ENCODE assay signal across 10 cellular contexts in genomic region chr11:63508009-63508408, GRCh38. TPM values are rescaled to one million over a fixed set of nuclear protein-coding genes. Genes with fewer than 3 reads are reported as not detected.
DNase-seq lines count a peak whose midpoint lies in the region; ATAC-seq and TF ChIP-seq lines count a peak whose summit lies in the region.
"Had no signal": no experiment of that assay in that cellular context is flagged by ENCODE, and none has a peak within 500 bp of the region (broad histone marks: within the 10 kb centered on the region; RNA-seq: fewer than 3 reads in every experiment).

No MANE protein-coding gene starts in this region.

- DNase-seq in NCI-H146 (lab: John Stamatoyannopoulos, UW): peak; percentile 38
- DNase-seq in NCI-H146 treated with DMSO at 0.1 percent for 48 hours (lab: John Stamatoyannopoulos, UW; ENCODE audit: unreplicated experiment): no peak
- DNase-seq in NB4 (ENCODE audit: low read depth): peak; percentile 89
- no peak for DNase-seq in chondrocyte (ENCODE audit: low spot score)
- peak; percentile 86 for DNase-seq in myocyte (ENCODE audit: low read depth)

- peak overlapping the region; percentile 92 for H3K4me3 ChIP-seq in NB4 (ENCODE audit: low read depth, low read length)

- TF ChIP-seq POLR2A in NB4 (IDR thresholded peaks at IDR 0.05; ENCODE audit: extremely low read depth, insufficient read length): no peak

- H3K27me3 Mint-ChIP-seq in chondrocyte (ENCODE audit: low read depth): no peaks in the 10 kb centered on the region

- H3K27ac Mint-ChIP-seq in chondrocyte (ENCODE audit: unreplicated experiment): no peak overlapping the region

- ATAC-seq in HG02884 (IDR thresholded peaks at IDR 0.05; ENCODE audit: unreplicated experiment): no peak
- ATAC-seq in HG03469 (IDR thresholded peaks at IDR 0.05; ENCODE audit: unreplicated experiment): no peak
- ATAC-seq in HG03135 (IDR thresholded peaks at IDR 0.05; ENCODE audit: unreplicated experiment): no peak

- H3K4me1 Mint-ChIP-seq in chondrocyte (ENCODE audit: low read depth): peaks cover 11% of the 10 kb centered on the region

- no peaks in the 10 kb centered on the region for H3K36me3 Mint-ChIP-seq in chondrocyte (ENCODE audit: low read depth)

- H3K9me3 Mint-ChIP-seq in chondrocyte (ENCODE audit: low read depth): no peaks in the 10 kb centered on the region

- TF ChIP-seq CTCF in NB4 (IDR thresholded peaks at IDR 0.05; ENCODE audit: low read depth, low read length): peak; percentile 95
- TF ChIP-seq CTCF in chondrocyte (IDR thresholded peaks at IDR 0.05): peak; percentile 58

- H3K4me3 Mint-ChIP-seq in chondrocyte (ENCODE audit: unreplicated experiment): no peak overlapping the region

RNA-seq across cellular contexts. Expression of gene LGALS12, which starts 2.1 kb away (rescaled TPM):
- not detected in 3 replicates for total RNA-seq in chondrocyte
- 0.08 and 0.16 TPM in 2 replicates for total RNA-seq in myocyte
- polyA plus RNA-seq in myocyte (2012): 0.06 TPM
- polyA plus RNA-seq: neural cell had no signal

RNA-seq across cellular contexts. Expression of gene PLAAT5, which starts 17.0 kb away (rescaled TPM):
- total RNA-seq in chondrocyte (0.10 TPM in 1 of 3 replicates, not detected in the others), myocyte (0.52 and 2.8 TPM in 2 replicates)
- 0.33 TPM for polyA plus RNA-seq in myocyte (2012)
- total RNA-seq: T-helper 2 cell treated with Interferon-gamma antibody and Interleukin-4, amounts not matched to agents 100 ng/mL and 5 ng/mL, for 36 hours had no signal

RNA-seq across cellular contexts. Expression of gene PLAAT4, which starts 28.6 kb away (rescaled TPM):
- total RNA-seq in chondrocyte: 1.8 to 3.0 TPM (median 2.5 TPM) in 3 replicates
- total RNA-seq in myocyte: 15.8 and 20.4 TPM in 2 replicates
- 29.2 TPM for polyA plus RNA-seq in myocyte (2012)
- polyA plus RNA-seq: neural cell had no signal

RNA-seq across cellular contexts. Expression of gene PLAAT2, which starts 55.2 kb away (rescaled TPM):
- total RNA-seq in chondrocyte (not detected in 3 replicates), myocyte (0.52 and 2.3 TPM in 2 replicates)
- 1.8 TPM for polyA plus RNA-seq in myocyte (2012)
- total RNA-seq: T-helper 2 cell treated with Interferon-gamma antibody and Interleukin-4, amounts not matched to agents 100 ng/mL and 5 ng/mL, for 36 hours had no signal
- polyA plus RNA-seq: neural cell had no signal

Comparison
In these comparisons a context has a peak if more than half of its experiments do, and no peak if none do; other contexts are left out.
1. DNase-seq: peak in NCI-H146 (single experiment), NB4 (single experiment) and myocyte (single experiment); none in NCI-H146 treated with DMSO at 0.1 percent for 48 hours (single experiment) and chondrocyte (single experiment).